Comparison of ENCODE assay signal across 11 cellular contexts in genomic region chr4:55277011-55277410, GRCh38.
"Had no signal": no experiment of that assay in that cellular context is flagged by ENCODE, and none has a peak within 500 bp of the region (broad histone marks: within the 10 kb centered on the region; RNA-seq: fewer than 3 reads in every experiment).

No MANE protein-coding gene starts in this region.

- H3K4me1 ChIP-seq: HAP-1 had no signal

- H3K9ac ChIP-seq: GM23248 had no signal

- H3K9me3 ChIP-seq: HAP-1 had no signal

- DNase-seq: GM23248, GOT3, H7, H9, HCEC 1CT, HFFc6 had no signal

- H3K4me2 ChIP-seq: GM23338 had no signal

- FAIRE-seq: H1, H54 had no signal

- H3K36me3 ChIP-seq: HAP-1 had no signal

- ATAC-seq: GM23338, HCT116 had no signal

- H3K27ac Mint-ChIP-seq: GM23338, H9, HFFc6 had no signal

- H3K4me3 ChIP-seq: GM23248, GM23338, HAP-1 had no signal

- H3K27ac ChIP-seq: GM23248 had no signal

- H3K9me3 Mint-ChIP-seq: GM23338, H9, HFFc6 had no signal

- H3K4me3 Mint-ChIP-seq: GM23338, H9, HFFc6 had no signal

- H2AFZ ChIP-seq: GM23248, GM23338 had no signal
